Comparison of ENCODE assay signal across 1 cellular context in genomic region chr20:63953764-63954429, GRCh38.
TF ChIP-seq lines count a peak whose summit lies in the region.

No MANE protein-coding gene starts in this region.

TF ChIP-seq in A549, 52 proteins besides CTCF, POLR2A, EP300 and RAD21:
- TF ChIP-seq KDM1A (IDR thresholded peaks at IDR 0.05; ENCODE audit: low read depth) (no peak), CHD2 (IDR thresholded peaks at IDR 0.05; ENCODE audit: low read length, partially characterized antibody) (no peak), RNF2 (IDR thresholded peaks at IDR 0.05; ENCODE audit: borderline replicate concordance, low read depth) (no peak)
TF ChIP-seq in A549: peak in this region for 0.
